In genomic region chr14:31027847-31028246, GRCh38 we compare ENCODE assay signal across 17 cellular contexts. TPM values are rescaled to one million over a fixed set of nuclear protein-coding genes. Genes with fewer than 3 reads are reported as not detected.
DNase-seq lines count a peak whose midpoint lies in the region; ATAC-seq and TF ChIP-seq lines count a peak whose summit lies in the region.
"Had no signal": no experiment of that assay in that cellular context is flagged by ENCODE, and none has a peak within 500 bp of the region (broad histone marks: within the 10 kb centered on the region; RNA-seq: fewer than 3 reads in every experiment).

No MANE protein-coding gene starts in this region.

- dilution Hi-C loops in mammary epithelial cell (cut with HindIII; ENCODE audit: low sequenced_read_pairs) = no loop called here

- H3K9ac ChIP-seq in BLaER1 treated with 17β-estradiol and CSF1 and Interleukin-3, amounts not matched to agents 10 nM and 100 nM = no peak overlapping the region; a peak in 1 of 22 replicates
- H3K9ac ChIP-seq in KMS-11 (peak overlapping the region; percentile 96; the same call in 1 of the 2 replicates), mammary epithelial cell (ENCODE audit: insufficient read depth, low read length) (no peak overlapping the region)

- H3K4me2 ChIP-seq in BLaER1 treated with 17β-estradiol and CSF1 and Interleukin-3, amounts not matched to agents 10 nM and 100 nM = peak overlapping the region in 7 of 11 experiments; percentile 73 to 87 (median 81); a peak in 12 of 22 replicates
- peak overlapping the region; percentile 40; the same call in 1 of the 2 replicates for H3K4me2 ChIP-seq in KMS-11
- peak overlapping the region; percentile 84 for H3K4me2 ChIP-seq in mammary epithelial cell (ENCODE audit: insufficient read depth, low read depth, low read length)

- peak overlapping the region in 2 of 10 experiments; percentile 99 to 100; a peak in 3 of 20 replicates for H3K4me3 ChIP-seq in BLaER1 treated with 17β-estradiol and CSF1 and Interleukin-3, amounts not matched to agents 10 nM and 100 nM
- H3K4me3 ChIP-seq in KMS-11 (IDR thresholded peaks at IDR 0.05; ENCODE audit: insufficient read depth, low read depth, low read length) = no peak overlapping the region
- H3K4me3 ChIP-seq in mammary epithelial cell (replicated peaks in 1 of 3; ENCODE audit: insufficient read depth in 1 of 3, low read depth in 2 of 3, low read length in 3 of 3) = peak overlapping the region in 2 of 3 experiments; percentile 58 to 80
- H3K4me3 ChIP-seq in mesodermal cell (ENCODE audit: extremely low read depth, insufficient read depth, low read length, poor library complexity, severe bottlenecking) = peak overlapping the region; percentile 100

- intact Hi-C loops in mammary epithelial cell (cut with micrococcal nuclease) = loop anchor here (2.0 kb wide), 1 partner anchor 47 kb away; no protein-coding TSS in a partner anchor

- H3K4me1 ChIP-seq in BLaER1 treated with 17β-estradiol and CSF1 and Interleukin-3, amounts not matched to agents 10 nM and 100 nM = peaks cover 14 to 39% (median 34%) of the 10 kb centered on the region in 10 experiments
- H3K4me1 ChIP-seq in KMS-11 (ENCODE audit: low read depth, poor library complexity, severe bottlenecking) = peaks cover 20% of the 10 kb centered on the region
- H3K4me1 ChIP-seq in mammary epithelial cell (ENCODE audit: insufficient read depth, low read length) = peaks cover 30% of the 10 kb centered on the region
- H3K4me1 ChIP-seq in mesodermal cell (ENCODE audit: control insufficient read depth, insufficient read depth, low read length, poor library complexity, severe bottlenecking) = peaks cover 17% of the 10 kb centered on the region

- H3K27ac ChIP-seq in BLaER1 treated with 17β-estradiol and CSF1 and Interleukin-3, amounts not matched to agents 10 nM and 100 nM = peak overlapping the region in 1 of 11 experiments; percentile 99; a peak in 1 of 22 replicates
- H3K27ac ChIP-seq in KMS-11 (peak overlapping the region; percentile 77; the same call in 1 of the 2 replicates), mammary epithelial cell (ENCODE audit: insufficient read depth, low read depth, low read length) (no peak overlapping the region), mesodermal cell (ENCODE audit: low read depth, low read length, severe bottlenecking) (peak overlapping the region; percentile 97)

- peaks cover 28% of the 10 kb centered on the region for H3K79me2 ChIP-seq in KMS-11 (ENCODE audit: insufficient read depth, low read depth)
- peaks cover 56% of the 10 kb centered on the region for H3K79me2 ChIP-seq in mammary epithelial cell (ENCODE audit: insufficient read depth, low read length)

- H3K27me3 ChIP-seq in BLaER1 treated with 17β-estradiol and CSF1 and Interleukin-3, amounts not matched to agents 10 nM and 100 nM = no peaks in the 10 kb centered on the region
- H3K27me3 ChIP-seq in KMS-11 (ENCODE audit: insufficient read depth, low read depth) (no peaks in the 10 kb centered on the region), mammary epithelial cell (ENCODE audit: insufficient read depth, low read length) (no peaks in the 10 kb centered on the region)
- H3K27me3 ChIP-seq: body of pancreas had no signal

- ATAC-seq in GM21390 (IDR thresholded peaks at IDR 0.05; ENCODE audit: unreplicated experiment) (no peak), HG03045 (IDR thresholded peaks at IDR 0.05; ENCODE audit: unreplicated experiment) (no peak)
- ATAC-seq: body of pancreas; stimulated activated memory B cell treated with anti-CD40 and anti-IgM and Interleukin-4, amounts not matched to agents 10 μg/mL and 1 μg/mL and 100 μg/mL, for 72 hours had no signal

- TF ChIP-seq CTCF in KMS-11 (conservative IDR thresholded peaks at IDR 0.05; ENCODE audit: low read depth, low read length) (no peak), mammary epithelial cell (conservative IDR thresholded peaks at IDR 0.05 in 1 of 2, IDR thresholded peaks at IDR 0.05 in 1 of 2; ENCODE audit: extremely low read depth in 1 of 2, insufficient read depth in 1 of 2, low read depth in 1 of 2, low read length in 2 of 2) (no peak)

- H3K36me3 ChIP-seq in BLaER1 treated with 17β-estradiol and CSF1 and Interleukin-3, amounts not matched to agents 10 nM and 100 nM = peaks cover 0 to 4% (median 2%) of the 10 kb centered on the region in 11 experiments; a peak in 10 of 22 replicates
- H3K36me3 ChIP-seq in KMS-11 (ENCODE audit: insufficient read depth) (no peaks in the 10 kb centered on the region), mammary epithelial cell (ENCODE audit: insufficient read depth, low read length) (no peaks in the 10 kb centered on the region), mesodermal cell (ENCODE audit: control insufficient read depth, insufficient read depth, low read length) (peaks cover under 1% of the 10 kb centered on the region)

- no TSS peak for BruUV-seq in mammary epithelial cell (replicated peaks; lab: Mats Ljungman, UMichigan)

- H2AFZ ChIP-seq in KMS-11 (ENCODE audit: low read depth) (peak overlapping the region; percentile 70; the same call in 1 of the 2 replicates), mammary epithelial cell (ENCODE audit: low read depth, low read length) (no peak overlapping the region)

- H4K20me1 ChIP-seq in BLaER1 treated with 17β-estradiol and CSF1 and Interleukin-3, amounts not matched to agents 10 nM and 100 nM = peaks cover 0 to 24% (median 20%) of the 10 kb centered on the region in 11 experiments; a peak in 16 of 22 replicates
- H4K20me1 ChIP-seq in KMS-11 (ENCODE audit: insufficient read depth) = no peaks in the 10 kb centered on the region
- H4K20me1 ChIP-seq in mammary epithelial cell (ENCODE audit: insufficient read depth, low read length) = no peaks in the 10 kb centered on the region

- H3K9me3 ChIP-seq in BLaER1 treated with 17β-estradiol and CSF1 and Interleukin-3, amounts not matched to agents 10 nM and 100 nM (replicated peaks in 1 of 11) = no peaks in the 10 kb centered on the region
- H3K9me3 ChIP-seq in mammary epithelial cell (replicated peaks; ENCODE audit: insufficient read depth, low read length) (no peaks in the 10 kb centered on the region), mesodermal cell (ENCODE audit: control insufficient read depth, low read length) (no peaks in the 10 kb centered on the region)
- H3K9me3 ChIP-seq: body of pancreas had no signal

- no peak for DNase-seq in mammary epithelial cell
- DNase-seq in DMS53 treated with DMSO at 0.1 percent for 48 hours (lab: John Stamatoyannopoulos, UW; ENCODE audit: unreplicated experiment) = no peak
- DNase-seq in activated gamma-delta T cell (lab: John Stamatoyannopoulos, UW) = no peak
- DNase-seq: activated CD4-positive, alpha-beta T cell treated with anti-CD3 and anti-CD28 coated beads, Interleukin-2, amount 50 U/mL, for 4 hours; KBM-7; mesendoderm; NCI-H2107; NK-92 treated with Interleukin-12 subunit alpha and Interleukin-12 subunit beta, amount 100 ng/mL, for 24 hours; posterior cingulate gyrus; T-helper 1 cell had no signal

- CTCF ChIA-PET in mammary epithelial cell (lab: Charles Lee; ENCODE audit: low non-redundant PET) = no interaction called here

- in situ Hi-C loops in mammary epithelial cell (cut with MboI; ENCODE audit: low sequenced_read_pairs in 2 of 2) = loop anchor here (5.0 to 10.0 kb wide), 2 partner anchors 44 to 47 kb away; no protein-coding TSS in a partner anchor

- 100% methylated on average over 1 of the region's 1 CpG for WGBS in mammary epithelial cell (ENCODE audit: low coverage, missing lambda C conversion rate)
- WGBS in mesodermal cell (ENCODE audit: insufficient coverage in 2 of 2), 2 experiments = no CpG with 5 or more reads among the region's 1 CpG

RNA-seq across cellular contexts. Expression of gene STRN3, which starts 1.7 kb away (rescaled TPM):
- 10 to 100 TPM; 52.9 to 76.8 TPM for total RNA-seq in mammary epithelial cell
- polyA plus RNA-seq in mammary epithelial cell = 15.1 TPM
- polyA minus RNA-seq in mammary epithelial cell = 47.3 TPM
- 29.6 TPM for polyA plus RNA-seq in mesodermal cell (2013, experiment 1 of 2)
- 32.1 TPM for polyA plus RNA-seq in mesodermal cell (2013, experiment 2 of 2)

RNA-seq across cellular contexts. Expression of gene AP4S1, which starts 2.4 kb away (rescaled TPM):
- total RNA-seq in mammary epithelial cell = 1 to 10 TPM; 3.2 to 5.3 TPM
- polyA plus RNA-seq in mammary epithelial cell = 3.9 TPM
- 5.5 TPM for polyA minus RNA-seq in mammary epithelial cell
- polyA plus RNA-seq in mesodermal cell (2013, experiment 1 of 2) = 3.9 TPM
- polyA plus RNA-seq in mesodermal cell (2013, experiment 2 of 2) = 5.0 TPM
